1 cellular context compared by ENCODE assay signal in the genomic region with DNA sequence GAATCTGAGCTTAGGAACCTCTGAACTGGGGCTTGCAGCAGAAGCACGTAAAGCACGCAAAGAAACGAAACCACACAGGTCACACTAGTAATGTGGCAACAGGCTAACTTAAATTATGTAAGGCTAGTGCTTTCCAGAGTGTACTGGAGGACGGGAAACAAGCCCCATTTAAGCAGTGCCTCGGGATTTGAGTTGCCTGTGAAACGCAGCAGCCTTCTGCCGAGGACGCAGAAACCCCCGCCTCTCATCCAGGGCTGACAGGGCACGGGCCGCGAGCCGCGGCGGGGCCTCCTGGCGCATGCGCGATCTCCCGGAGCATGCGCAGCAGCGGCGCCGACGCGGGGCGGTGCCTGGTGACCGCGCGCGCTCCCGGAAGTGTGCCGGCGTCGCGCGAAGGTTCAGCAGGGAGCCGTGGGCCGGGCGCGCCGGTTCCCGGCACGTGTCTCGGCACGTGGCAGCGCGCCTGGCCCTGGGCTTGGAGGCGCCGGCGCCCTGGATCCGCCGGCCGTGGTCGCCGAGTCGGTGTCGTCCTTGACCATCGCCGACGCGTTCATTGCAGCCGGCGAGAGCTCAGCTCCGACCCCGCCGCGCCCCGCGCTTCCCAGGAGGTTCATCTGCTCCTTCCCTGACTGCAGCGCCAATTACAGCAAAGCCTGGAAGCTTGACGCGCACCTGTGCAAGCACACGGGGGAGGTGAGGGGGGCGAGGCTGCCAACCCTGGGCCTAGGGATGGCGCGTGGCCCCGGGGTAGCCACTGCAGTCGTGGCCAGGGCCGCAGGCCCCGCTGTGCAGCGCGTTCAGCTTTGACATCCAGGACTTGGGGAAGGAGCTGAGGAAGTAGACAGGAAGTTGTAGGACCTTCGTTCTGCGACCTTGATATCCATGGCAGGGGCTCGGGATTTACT.
TF ChIP-seq lines count a peak whose summit lies in the region.

Gene GTF3A, plus strand, starts transcription at position 374 of the 905 bp plus-strand sequence.

TF ChIP-seq in HepG2, 621 proteins besides CTCF, POLR2A, EP300 and RAD21 (continued from another document and continues in another):
- TF ChIP-seq CBX1 (IDR thresholded peaks at IDR 0.05; ENCODE audit: low read depth) (no peak), BCL6 (CRISPR knock-in tag; IDR thresholded peaks at IDR 0.05) (0 out of 2 replicates have a peak, but pooled peaks have one; percentile 6), CENPT (CRISPR knock-in tag; IDR thresholded peaks at IDR 0.05; ENCODE audit: low read depth) (peak; percentile 98), ZNF678 (CRISPR knock-in tag; IDR thresholded peaks at IDR 0.05) (peak; percentile 96; the same call in 1 of the 2 replicates), HINFP (CRISPR knock-in tag; IDR thresholded peaks at IDR 0.05; ENCODE audit: low read depth) (peak; percentile 79), ZNF552 (CRISPR knock-in tag; IDR thresholded peaks at IDR 0.05; ENCODE audit: borderline replicate concordance) (peak; percentile 82; the same call in 1 of the 2 replicates), ZNF788 (CRISPR knock-in tag; IDR thresholded peaks at IDR 0.05; ENCODE audit: borderline replicate concordance) (peak; percentile 21; the same call in 1 of the 2 replicates), GABPA (IDR thresholded peaks at IDR 0.05; ENCODE audit: low read depth, low read length) (peak; percentile 21; the same call in 1 of the 2 replicates), GABPA (CRISPR knock-in tag; IDR thresholded peaks at IDR 0.05; ENCODE audit: low read depth) (peak; percentile 15), ZNF670 (CRISPR knock-in tag; IDR thresholded peaks at IDR 0.05; ENCODE audit: borderline replicate concordance) (peak; percentile 94; the same call in 1 of the 2 replicates), ETV6 (CRISPR knock-in tag; conservative IDR thresholded peaks at IDR 0.05) (peak; percentile 71; the same call in 1 of the 2 replicates), ZNF431 (CRISPR knock-in tag; IDR thresholded peaks at IDR 0.05; ENCODE audit: borderline replicate concordance, low read depth) (no peak; the same call in 1 of the 2 replicates), KDM3A (CRISPR knock-in tag; IDR thresholded peaks at IDR 0.05; ENCODE audit: low read depth) (0 out of 2 replicates have a peak, but pooled peaks have one; percentile 28), RBFOX2 (IDR thresholded peaks at IDR 0.05; ENCODE audit: low read depth, low read length) (peak; percentile 95), ZNF724P (CRISPR knock-in tag; IDR thresholded peaks at IDR 0.05; ENCODE audit: borderline replicate concordance) (peak; percentile 98), ZNF878 (CRISPR knock-in tag; IDR thresholded peaks at IDR 0.05) (peak; percentile 69; the same call in 1 of the 2 replicates), HOXA7 (CRISPR knock-in tag; IDR thresholded peaks at IDR 0.05) (0 out of 2 replicates have a peak, but pooled peaks have one; percentile 45), TGIF2 (CRISPR knock-in tag; IDR thresholded peaks at IDR 0.05) (peak; percentile 49), THAP11 (CRISPR knock-in tag; IDR thresholded peaks at IDR 0.05) (peak; percentile 75), MTA1 (CRISPR knock-in tag; IDR thresholded peaks at IDR 0.05; ENCODE audit: borderline replicate concordance) (peak; percentile 53; the same call in 1 of the 2 replicates), AGO1 (IDR thresholded peaks at IDR 0.05; ENCODE audit: low read depth, low read length, poor library complexity, severe bottlenecking) (peak; percentile 18), JDP2 (CRISPR knock-in tag; IDR thresholded peaks at IDR 0.05; ENCODE audit: borderline replicate concordance) (peak; percentile 91; the same call in 1 of the 2 replicates), ZNF776 (CRISPR knock-in tag; IDR thresholded peaks at IDR 0.05) (peak; percentile 99), ZNF407 (CRISPR knock-in tag; IDR thresholded peaks at IDR 0.05; ENCODE audit: not compliant biosample characterization) (peak; percentile 63), NCOR1 (IDR thresholded peaks at IDR 0.05; ENCODE audit: borderline replicate concordance, low read length) (no peak), PBX3 (CRISPR knock-in tag; IDR thresholded peaks at IDR 0.05; ENCODE audit: borderline replicate concordance) (0 out of 2 replicates have a peak, but pooled peaks have one; percentile 69), ZNF441 (CRISPR knock-in tag; IDR thresholded peaks at IDR 0.05; ENCODE audit: borderline replicate concordance) (peak; percentile 96), KDM5B (CRISPR knock-in tag; IDR thresholded peaks at IDR 0.05; ENCODE audit: borderline replicate concordance) (peak; percentile 100), ZMYM3 (CRISPR knock-in tag; IDR thresholded peaks at IDR 0.05) (no peak), HNF1B (CRISPR knock-in tag; IDR thresholded peaks at IDR 0.05) (no peak; the same call in 1 of the 2 replicates), ZBTB20 (CRISPR knock-in tag; IDR thresholded peaks at IDR 0.05; ENCODE audit: borderline replicate concordance, low read depth) (no peak; the same call in 1 of the 2 replicates), STAG1 (CRISPR knock-in tag; IDR thresholded peaks at IDR 0.05) (0 out of 2 replicates have a peak, but pooled peaks have one; percentile 8), HOXA9 (CRISPR knock-in tag; IDR thresholded peaks at IDR 0.05; ENCODE audit: borderline replicate concordance) (peak; percentile 94), ZNF563 (CRISPR knock-in tag; IDR thresholded peaks at IDR 0.05) (peak; percentile 100), ASH2L (IDR thresholded peaks at IDR 0.05; ENCODE audit: insufficient read length, low read depth, low read length) (peak; percentile 77), CBFB (CRISPR knock-in tag; IDR thresholded peaks at IDR 0.05) (peak; percentile 72), HOXA5 (CRISPR knock-in tag; IDR thresholded peaks at IDR 0.05) (no peak; the same call in 1 of the 2 replicates), CSRNP1 (CRISPR knock-in tag; IDR thresholded peaks at IDR 0.05) (peak; percentile 85)
- TF ChIP-seq, protein P1, sequence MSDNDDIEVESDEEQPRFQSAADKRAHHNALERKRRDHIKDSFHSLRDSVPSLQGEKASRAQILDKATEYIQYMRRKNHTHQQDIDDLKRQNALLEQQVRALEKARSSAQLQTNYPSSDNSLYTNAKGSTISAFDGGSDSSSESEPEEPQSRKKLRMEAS (IDR thresholded peaks at IDR 0.05) = peak; percentile 99
- TF ChIP-seq, protein P2, sequence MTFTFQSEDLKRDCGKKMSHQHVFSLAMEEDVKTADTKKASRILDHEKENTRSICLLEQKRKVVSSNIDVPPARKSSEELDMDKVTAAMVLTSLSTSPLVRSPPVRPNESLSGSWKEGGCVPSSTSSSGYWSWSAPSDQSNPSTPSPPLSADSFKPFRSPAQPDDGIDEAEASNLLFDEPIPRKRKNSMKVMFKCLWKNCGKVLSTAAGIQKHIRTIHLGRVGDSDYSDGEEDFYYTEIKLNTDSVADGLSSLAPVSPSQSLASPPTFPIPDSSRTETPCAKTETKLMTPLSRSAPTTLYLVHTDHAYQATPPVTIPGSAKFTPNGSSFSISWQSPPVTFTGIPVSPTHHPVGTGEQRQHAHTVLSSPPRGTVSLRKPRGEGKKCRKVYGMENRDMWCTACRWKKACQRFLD (CRISPR knock-in tag; IDR thresholded peaks at IDR 0.05; ENCODE audit: borderline replicate concordance) = peak; percentile 94
